Comparison of ENCODE assay signal across 1 cellular context in genomic region chr1:25462732-25463131, GRCh38.
TF ChIP-seq lines count a peak whose summit lies in the region.

No MANE protein-coding gene starts in this region.

TF ChIP-seq in K562, 482 proteins besides CTCF, POLR2A, EP300 and RAD21 (continued from another document):
- TF ChIP-seq ID3 (CRISPR knock-in tag; IDR thresholded peaks at IDR 0.05) (no peak), ID3 (tag; IDR thresholded peaks at IDR 0.05) (no peak), CSDE1 (IDR thresholded peaks at IDR 0.05) (no peak), HDGF (IDR thresholded peaks at IDR 0.05) (no peak), CREB3 (tag; conservative IDR thresholded peaks at IDR 0.05; ENCODE audit: low read depth) (no peak), ZNF263 (CRISPR knock-in tag; IDR thresholded peaks at IDR 0.05; ENCODE audit: borderline replicate concordance) (no peak)
